In the genomic region with DNA sequence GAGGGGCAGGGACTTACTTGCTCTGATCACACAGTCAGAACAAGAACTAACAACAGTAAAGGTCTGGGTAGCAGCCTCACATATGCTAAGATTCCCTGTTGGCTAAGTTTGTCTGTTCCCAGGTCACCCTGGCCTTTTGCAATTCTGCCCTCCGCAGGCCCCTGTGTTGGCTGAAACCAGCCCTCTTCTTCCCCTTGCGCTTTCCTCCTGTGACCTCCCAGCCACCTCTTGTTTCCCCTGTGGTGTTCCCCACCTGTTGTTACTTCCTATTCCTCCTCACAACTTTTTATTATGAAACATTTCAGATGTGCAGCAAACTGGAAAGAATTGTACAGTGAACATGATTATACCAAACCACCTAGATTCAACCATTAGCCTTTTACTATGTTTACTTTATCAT, we compare ENCODE assay signal across 9 cellular contexts. TPM values are rescaled to one million over a fixed set of nuclear protein-coding genes. Genes with fewer than 3 reads are reported as not detected.
DNase-seq lines count a peak whose midpoint lies in the region; ATAC-seq and TF ChIP-seq lines count a peak whose summit lies in the region.
"Had no signal": no experiment of that assay in that cellular context is flagged by ENCODE, and none has a peak within 500 bp of the region (broad histone marks: within the 10 kb centered on the region; RNA-seq: fewer than 3 reads in every experiment).

No MANE protein-coding gene starts in this region.

- no peak overlapping the region for H2AK5ac ChIP-seq in neuronal stem cell (ENCODE audit: low read depth, low read length)

- no peak overlapping the region for H3K4ac ChIP-seq in neuronal stem cell (ENCODE audit: low read length)

- no peak overlapping the region for H2BK15ac ChIP-seq in neuronal stem cell (ENCODE audit: low read length)

- TF ChIP-seq POLR2A in NB4 (IDR thresholded peaks at IDR 0.05; ENCODE audit: extremely low read depth, insufficient read length): no peak

- peak; percentile 87 to 88 for DNase-seq in AML-193 (lab: John Stamatoyannopoulos, UW)
- peak; percentile 68 for DNase-seq in NB4 (ENCODE audit: low read depth)
- no peak for DNase-seq in cardiac muscle cell (ENCODE audit: low read depth in 1 of 2, low spot score in 1 of 2)
- no peak for DNase-seq in SK-N-DZ (ENCODE audit: low spot score)
- DNase-seq in hypothalamus (lab: John Stamatoyannopoulos, UW): no peak
- DNase-seq in neuronal stem cell (ENCODE audit: low spot score): no peak
- no peak for DNase-seq in glomerular visceral epithelial cell (ENCODE audit: extremely low spot score)
- DNase-seq: dermis blood vessel endothelial cell had no signal

- no peak overlapping the region for H4K91ac ChIP-seq in neuronal stem cell (ENCODE audit: low read depth, low read length, poor library complexity)

- H3K36me3 ChIP-seq in cardiac muscle cell (no peaks in the 10 kb centered on the region), neuronal stem cell (replicated peaks in 1 of 2; ENCODE audit: control insufficient read depth in 2 of 2, insufficient read depth in 2 of 2, low read length in 2 of 2) (no peaks in the 10 kb centered on the region)

- no peak overlapping the region for H3K4me3 ChIP-seq in NB4 (ENCODE audit: low read depth, low read length)
- H3K4me3 ChIP-seq in cardiac muscle cell: no peak overlapping the region
- H3K4me3 ChIP-seq in neuronal stem cell (ENCODE audit: low read length in 2 of 2): no peak overlapping the region

- no peak overlapping the region for H2BK5ac ChIP-seq in neuronal stem cell (ENCODE audit: low read length)

- WGBS in neuronal stem cell (ENCODE audit: extremely low coverage in 2 of 2, insufficient read length in 2 of 2, insufficient replicate concordance in 1 of 2), 2 donors: no CpG with 5 or more reads among the region's 2 CpGs

- H3K27ac ChIP-seq in cardiac muscle cell: peak overlapping the region; percentile 29
- H3K27ac ChIP-seq in neuronal stem cell (replicated peaks; ENCODE audit: low read length): no peak overlapping the region

- no peaks in the 10 kb centered on the region for H3K9me3 ChIP-seq in cardiac muscle cell (ENCODE audit: low read depth)
- no peaks in the 10 kb centered on the region for H3K9me3 ChIP-seq in neuronal stem cell (replicated peaks in 1 of 2; ENCODE audit: control insufficient read depth in 2 of 2, insufficient read depth in 1 of 2, low read depth in 1 of 2, low read length in 2 of 2)

- no peak overlapping the region for H4K8ac ChIP-seq in neuronal stem cell (ENCODE audit: low read depth, low read length)

- ATAC-seq in GM21423 (IDR thresholded peaks at IDR 0.05; ENCODE audit: unreplicated experiment): peak; percentile 56

- TF ChIP-seq CTCF in NB4 (IDR thresholded peaks at IDR 0.05; ENCODE audit: low read depth, low read length): no peak
- TF ChIP-seq CTCF in cardiac muscle cell (IDR thresholded peaks at IDR 0.05; ENCODE audit: low read depth, low read length): no peak

- no peak overlapping the region for H2AFZ ChIP-seq in neuronal stem cell (ENCODE audit: low read length)

- H3K4me1 ChIP-seq in cardiac muscle cell (ENCODE audit: low read depth): peaks cover 56% of the 10 kb centered on the region
- H3K4me1 ChIP-seq in neuronal stem cell (ENCODE audit: control insufficient read depth in 2 of 2, insufficient read depth in 1 of 2, low read depth in 1 of 2, low read length in 2 of 2): peaks cover 43 to 45% of the 10 kb centered on the region in 2 donors

- no peak overlapping the region for H2BK12ac ChIP-seq in neuronal stem cell (ENCODE audit: low read length)

- no peak overlapping the region for H3K4me2 ChIP-seq in neuronal stem cell (ENCODE audit: insufficient read depth, low read length, poor library complexity, severe bottlenecking)

- H3K9ac ChIP-seq in neuronal stem cell (ENCODE audit: low read depth, low read length, poor library complexity): no peak overlapping the region

- peaks cover 5% of the 10 kb centered on the region for H3K79me1 ChIP-seq in neuronal stem cell (ENCODE audit: low read depth, low read length)

- H3K23ac ChIP-seq in neuronal stem cell (ENCODE audit: low read depth, low read length, poor library complexity): no peak overlapping the region

- no peak overlapping the region for H2BK120ac ChIP-seq in neuronal stem cell (ENCODE audit: low read depth, low read length)

- H3K18ac ChIP-seq in neuronal stem cell (ENCODE audit: low read length): no peak overlapping the region

- no peaks in the 10 kb centered on the region for H3K27me3 ChIP-seq in cardiac muscle cell
- no peaks in the 10 kb centered on the region for H3K27me3 ChIP-seq in neuronal stem cell (ENCODE audit: control insufficient read depth in 3 of 3, insufficient read depth in 3 of 3, low read depth in 1 of 3, low read length in 3 of 3)

- H3K14ac ChIP-seq in neuronal stem cell (ENCODE audit: low read length): no peak overlapping the region

RNA-seq across cellular contexts. Expression of a gene that starts 23.4 kb away (rescaled TPM):
- total RNA-seq in cardiac muscle cell: 99.4 and 117 TPM in 2 replicates
- 31.4 and 37.1 TPM in 2 replicates for polyA plus RNA-seq in cardiac muscle cell
- polyA plus RNA-seq in SK-N-DZ (2014; cell fraction: cytosol; rRNA removed): 6.2 and 9.1 TPM in 2 replicates
- 10.9 and 15.0 TPM in 2 replicates for polyA plus RNA-seq in SK-N-DZ (2014; cell fraction: nucleus; rRNA removed)
- 54.3 TPM for polyA plus RNA-seq in neuronal stem cell (2013, experiment 1 of 2)
- 54.2 TPM for polyA plus RNA-seq in neuronal stem cell (2013, experiment 2 of 2)

Comparison
In these comparisons a context has a peak if more than half of its experiments do, and no peak if none do; other contexts are left out.
1. DNase-seq: peak in AML-193 (2 of 2) and NB4 (single experiment); none in cardiac muscle cell (0 of 2), SK-N-DZ (single experiment), hypothalamus (0 of 51), neuronal stem cell (single experiment) and glomerular visceral epithelial cell (single experiment).